In genomic region chr16:75219838-75220237, GRCh38 we compare ENCODE assay signal across 13 cellular contexts. TPM values are rescaled to one million over a fixed set of nuclear protein-coding genes. Genes with fewer than 3 reads are reported as not detected.
DNase-seq lines count a peak whose midpoint lies in the region; ATAC-seq and TF ChIP-seq lines count a peak whose summit lies in the region.
"Had no signal": no experiment of that assay in that cellular context is flagged by ENCODE, and none has a peak within 500 bp of the region (broad histone marks: within the 10 kb centered on the region; RNA-seq: fewer than 3 reads in every experiment).

No MANE protein-coding gene starts in this region.

- H3K36me3 ChIP-seq in KMS-11 (ENCODE audit: insufficient read depth), result no peaks in the 10 kb centered on the region
- H3K36me3 ChIP-seq: left lung had no signal

- no peak for TF ChIP-seq CTCF in KMS-11 (conservative IDR thresholded peaks at IDR 0.05; ENCODE audit: low read depth, low read length)

- POLR2A ChIA-PET in activated naive CD8-positive, alpha-beta T cell treated with anti-CD3 and anti-CD28 coated beads, Interleukin-2, amount 10 ng/mL, durations not matched to agents 7 days and 5 days (lab: Charles Lee), result interaction anchor here (0.5 to 1.2 kb wide), 2 partner anchors 20 to 422 kb away, joined by 6 read pairs; no protein-coding TSS in a partner anchor

- H3K4me2 ChIP-seq in KMS-11, result peak overlapping the region; percentile 34; the same call in 1 of the 2 replicates

- H3K27ac ChIP-seq in KMS-11, result no peak overlapping the region
- H3K27ac ChIP-seq: left lung had no signal

- peaks cover 8% of the 10 kb centered on the region for H3K4me1 Mint-ChIP-seq in stimulated activated naive CD8-positive, alpha-beta T cell treated with anti-CD3 and anti-CD28 coated beads, Interleukin-15, Interleukin-2, amounts not matched to agents 100 ng/mL and 50 ng/mL, for 24 hours (ENCODE audit: low read depth)
- peaks cover 7% of the 10 kb centered on the region for H3K4me1 Mint-ChIP-seq in activated naive CD8-positive, alpha-beta T cell treated with anti-CD3 and anti-CD28 coated beads, Interleukin-2, amount 10 ng/mL, durations not matched to agents 7 days and 5 days

- no peak overlapping the region for H3K4me3 ChIP-seq in KMS-11 (IDR thresholded peaks at IDR 0.05; ENCODE audit: insufficient read depth, low read depth, low read length)
- H3K4me3 ChIP-seq: dorsolateral prefrontal cortex, left lung had no signal

- no peaks in the 10 kb centered on the region for H4K20me1 ChIP-seq in KMS-11 (ENCODE audit: insufficient read depth)

- intact Hi-C loops in posterior cingulate gyrus (cut with DNase I) (no loop called here), Right ventricle myocardium inferior (cut with DNase I) (no loop called here)

- DNase-seq in stimulated activated naive CD8-positive, alpha-beta T cell treated with anti-CD3 and anti-CD28 coated beads, Interleukin-15, Interleukin-2, amounts not matched to agents 100 U/mL and 50 U/mL, for 24 hours, result no peak
- no peak for DNase-seq in activated naive CD8-positive, alpha-beta T cell treated with anti-CD3 and anti-CD28 coated beads, Interleukin-2, amount 10 ng/mL, durations not matched to agents 7 days and 5 days
- DNase-seq in DMS79 treated with DMSO at 0.1 percent for 48 hours (lab: John Stamatoyannopoulos, UW) (no peak), posterior cingulate gyrus (no peak), Right ventricle myocardium inferior (ENCODE audit: missing footprints) (no peak)
- DNase-seq: dorsolateral prefrontal cortex, left lung, NCI-H748 treated with DMSO at 0.1 percent for 48 hours had no signal

- ATAC-seq in stimulated activated naive CD8-positive, alpha-beta T cell treated with anti-CD3 and anti-CD28 coated beads, Interleukin-15, Interleukin-2, amounts not matched to agents 100 U/mL and 50 U/mL, for 24 hours, result no peak
- peak; percentile 96 for ATAC-seq in activated naive CD8-positive, alpha-beta T cell treated with anti-CD3 and anti-CD28 coated beads, Interleukin-2, amount 10 ng/mL, durations not matched to agents 7 days and 5 days (ENCODE audit: low read depth)
- no peak for ATAC-seq in GM18867 (IDR thresholded peaks at IDR 0.05; ENCODE audit: unreplicated experiment)
- ATAC-seq in Right ventricle myocardium inferior, result no peak
- ATAC-seq: left lung had no signal

- peaks cover 3% of the 10 kb centered on the region for H3K27me3 Mint-ChIP-seq in stimulated activated naive CD8-positive, alpha-beta T cell treated with anti-CD3 and anti-CD28 coated beads, Interleukin-15, Interleukin-2, amounts not matched to agents 100 ng/mL and 50 ng/mL, for 24 hours
- no peaks in the 10 kb centered on the region for H3K27me3 Mint-ChIP-seq in activated naive CD8-positive, alpha-beta T cell treated with anti-CD3 and anti-CD28 coated beads, Interleukin-2, amount 10 ng/mL, durations not matched to agents 7 days and 5 days

- no peaks in the 10 kb centered on the region for H3K36me3 Mint-ChIP-seq in stimulated activated naive CD8-positive, alpha-beta T cell treated with anti-CD3 and anti-CD28 coated beads, Interleukin-15, Interleukin-2, amounts not matched to agents 100 ng/mL and 50 ng/mL, for 24 hours (ENCODE audit: low read depth)
- H3K36me3 Mint-ChIP-seq in activated naive CD8-positive, alpha-beta T cell treated with anti-CD3 and anti-CD28 coated beads, Interleukin-2, amount 10 ng/mL, durations not matched to agents 7 days and 5 days, result no peaks in the 10 kb centered on the region

- peak overlapping the region; percentile 74 for H3K27ac Mint-ChIP-seq in stimulated activated naive CD8-positive, alpha-beta T cell treated with anti-CD3 and anti-CD28 coated beads, Interleukin-15, Interleukin-2, amounts not matched to agents 100 ng/mL and 50 ng/mL, for 24 hours
- H3K27ac Mint-ChIP-seq in activated naive CD8-positive, alpha-beta T cell treated with anti-CD3 and anti-CD28 coated beads, Interleukin-2, amount 10 ng/mL, durations not matched to agents 7 days and 5 days, result peak overlapping the region; percentile 93

- H3K4me3 Mint-ChIP-seq in stimulated activated naive CD8-positive, alpha-beta T cell treated with anti-CD3 and anti-CD28 coated beads, Interleukin-15, Interleukin-2, amounts not matched to agents 100 ng/mL and 50 ng/mL, for 24 hours, result peak overlapping the region; percentile 60
- peak overlapping the region; percentile 71 for H3K4me3 Mint-ChIP-seq in activated naive CD8-positive, alpha-beta T cell treated with anti-CD3 and anti-CD28 coated beads, Interleukin-2, amount 10 ng/mL, durations not matched to agents 7 days and 5 days

- H3K4me1 ChIP-seq in KMS-11 (ENCODE audit: low read depth, poor library complexity, severe bottlenecking), result peaks cover 6% of the 10 kb centered on the region

- no peaks in the 10 kb centered on the region for H3K27me3 ChIP-seq in KMS-11 (ENCODE audit: insufficient read depth, low read depth)

- H3K9ac ChIP-seq in KMS-11, result no peak overlapping the region

- H2AFZ ChIP-seq in KMS-11 (ENCODE audit: low read depth), result peak overlapping the region; percentile 48; the same call in 1 of the 2 replicates

- H3K79me2 ChIP-seq in KMS-11 (ENCODE audit: insufficient read depth, low read depth), result no peaks in the 10 kb centered on the region

- no peaks in the 10 kb centered on the region for H3K9me3 Mint-ChIP-seq in stimulated activated naive CD8-positive, alpha-beta T cell treated with anti-CD3 and anti-CD28 coated beads, Interleukin-15, Interleukin-2, amounts not matched to agents 100 ng/mL and 50 ng/mL, for 24 hours
- H3K9me3 Mint-ChIP-seq in activated naive CD8-positive, alpha-beta T cell treated with anti-CD3 and anti-CD28 coated beads, Interleukin-2, amount 10 ng/mL, durations not matched to agents 7 days and 5 days, result no peaks in the 10 kb centered on the region

RNA-seq across cellular contexts. Expression of gene CTRB1, which starts 1.1 kb away (rescaled TPM):
- total RNA-seq in activated naive CD8-positive, alpha-beta T cell treated with anti-CD3 and anti-CD28 coated beads, Interleukin-2, amount 10 ng/mL, durations not matched to agents 7 days and 5 days, result not detected
- total RNA-seq in Right ventricle myocardium inferior, result not detected
- total RNA-seq: glomerular endothelial cell, left lung, pulmonary artery endothelial cell had no signal

RNA-seq across cellular contexts. Expression of gene CTRB2, which starts 12.9 kb away (rescaled TPM):
- not detected for total RNA-seq in activated naive CD8-positive, alpha-beta T cell treated with anti-CD3 and anti-CD28 coated beads, Interleukin-2, amount 10 ng/mL, durations not matched to agents 7 days and 5 days
- not detected for total RNA-seq in Right ventricle myocardium inferior
- total RNA-seq: glomerular endothelial cell, left lung, pulmonary artery endothelial cell had no signal

RNA-seq across cellular contexts. Expression of gene BCAR1, which starts 31.6 kb away (rescaled TPM):
- not detected for total RNA-seq in activated naive CD8-positive, alpha-beta T cell treated with anti-CD3 and anti-CD28 coated beads, Interleukin-2, amount 10 ng/mL, durations not matched to agents 7 days and 5 days
- total RNA-seq in Right ventricle myocardium inferior, result 76.7 TPM

Comparison
In these comparisons a context has a peak if more than half of its experiments do, and no peak if none do; other contexts are left out.
1. RNA of gene BCAR1, which starts 31.6 kb away (total RNA-seq): 76.7 TPM in Right ventricle myocardium inferior (single experiment); not detected in activated naive CD8-positive, alpha-beta T cell treated with anti-CD3 and anti-CD28 coated beads, Interleukin-2, amount 10 ng/mL, durations not matched to agents 7 days and 5 days; every median in the first group is over 10 times any median in the second.